Comparison of ENCODE assay signal across 1 cellular context in genomic region chr5:151252762-151253603, GRCh38.
A peak's percentile ranks its signal among the peaks of the same experiment; 100 is the strongest.
TF ChIP-seq lines count a peak whose summit lies in the region.

Gene GM2A, plus strand, starts transcription at chr5:151253185. Its CDS starts 32 bp downstream, at chr5:151253217.

TF ChIP-seq in HepG2, 621 proteins besides CTCF, POLR2A, EP300 and RAD21 (continued from another document and continues in another):
- no peak for TF ChIP-seq HBP1 (CRISPR knock-in tag; IDR thresholded peaks at IDR 0.05; ENCODE audit: low read depth)
- no peak for TF ChIP-seq ZNF672 (CRISPR knock-in tag; IDR thresholded peaks at IDR 0.05)
- peak; percentile 79 for TF ChIP-seq ATF1 (CRISPR knock-in tag; IDR thresholded peaks at IDR 0.05)
- no peak for TF ChIP-seq ZNF24 (IDR thresholded peaks at IDR 0.05)
- TF ChIP-seq ATF4 (CRISPR knock-in tag; IDR thresholded peaks at IDR 0.05): 0 out of 4 replicates have a peak, but pooled peaks of 1 of the 2 experiments have one; percentile 6
- peak; percentile 61; the same call in 1 of the 2 replicates for TF ChIP-seq ELF1 (CRISPR knock-in tag; IDR thresholded peaks at IDR 0.05)
- TF ChIP-seq MED1 (CRISPR knock-in tag; IDR thresholded peaks at IDR 0.05): peak; percentile 20; the same call in 1 of the 2 replicates
- no peak for TF ChIP-seq ZNF558 (CRISPR knock-in tag; IDR thresholded peaks at IDR 0.05; ENCODE audit: borderline replicate concordance)
- no peak for TF ChIP-seq ZNF546 (CRISPR knock-in tag; conservative IDR thresholded peaks at IDR 0.05)
- TF ChIP-seq GLI4 (CRISPR knock-in tag; IDR thresholded peaks at IDR 0.05; ENCODE audit: borderline replicate concordance): no peak
- TF ChIP-seq CREB1 (IDR thresholded peaks at IDR 0.05): peak; percentile 75
- peak; percentile 87 for TF ChIP-seq CREB1 (CRISPR knock-in tag; IDR thresholded peaks at IDR 0.05)
- TF ChIP-seq ZNF883 (CRISPR knock-in tag; IDR thresholded peaks at IDR 0.05; ENCODE audit: not compliant biosample characterization): peak; percentile 14
- TF ChIP-seq SKIL (CRISPR knock-in tag; IDR thresholded peaks at IDR 0.05; ENCODE audit: borderline replicate concordance): no peak
- TF ChIP-seq ZFAT (CRISPR knock-in tag; conservative IDR thresholded peaks at IDR 0.05): no peak
- TF ChIP-seq MYNN (CRISPR knock-in tag; IDR thresholded peaks at IDR 0.05; ENCODE audit: low read depth): no peak
- TF ChIP-seq ZNF275 (CRISPR knock-in tag; IDR thresholded peaks at IDR 0.05; ENCODE audit: borderline replicate concordance): no peak
- TF ChIP-seq ETS1 (CRISPR knock-in tag; IDR thresholded peaks at IDR 0.05): no peak
- TF ChIP-seq ATF6 (CRISPR knock-in tag; conservative IDR thresholded peaks at IDR 0.05): no peak
- TF ChIP-seq GATAD1 (CRISPR knock-in tag; IDR thresholded peaks at IDR 0.05): 0 out of 2 replicates have a peak, but pooled peaks have one; percentile 25
- TF ChIP-seq ZNF639 (CRISPR knock-in tag; conservative IDR thresholded peaks at IDR 0.05): no peak
- TF ChIP-seq ZNF337 (CRISPR knock-in tag; IDR thresholded peaks at IDR 0.05; ENCODE audit: borderline replicate concordance, low read depth): no peak
- no peak for TF ChIP-seq SMARCC2 (IDR thresholded peaks at IDR 0.05)
- no peak for TF ChIP-seq STAT6 (CRISPR knock-in tag; IDR thresholded peaks at IDR 0.05; ENCODE audit: borderline replicate concordance)
- no peak for TF ChIP-seq ZNF18 (CRISPR knock-in tag; IDR thresholded peaks at IDR 0.05; ENCODE audit: insufficient replicate concordance)
- no peak for TF ChIP-seq ZNF646 (CRISPR knock-in tag; IDR thresholded peaks at IDR 0.05)
- TF ChIP-seq MZF1 (CRISPR knock-in tag; IDR thresholded peaks at IDR 0.05; ENCODE audit: borderline replicate concordance): no peak
- no peak for TF ChIP-seq ZNF773 (CRISPR knock-in tag; IDR thresholded peaks at IDR 0.05; ENCODE audit: borderline replicate concordance)
- no peak for TF ChIP-seq MAFG (CRISPR knock-in tag; IDR thresholded peaks at IDR 0.05)
